In genomic region chr7:100466830-100467605, GRCh38 we compare ENCODE assay signal across 2 cellular contexts.
TF ChIP-seq lines count a peak whose summit lies in the region.

No MANE protein-coding gene starts in this region.

TF ChIP-seq in SK-N-SH, 30 proteins besides CTCF, POLR2A, EP300 and RAD21 (continued from another document):
- TF ChIP-seq MAX (IDR thresholded peaks at IDR 0.05; ENCODE audit: low read depth): no peak
- TF ChIP-seq FOXJ3 (CRISPR knock-in tag; IDR thresholded peaks at IDR 0.05): no peak
- TF ChIP-seq SMC3 (IDR thresholded peaks at IDR 0.05; ENCODE audit: low read depth, low read length): no peak
- no peak for TF ChIP-seq PBX3 (IDR thresholded peaks at IDR 0.05)
- no peak for TF ChIP-seq POLR2AphosphoS5 (IDR thresholded peaks at IDR 0.05; ENCODE audit: low read depth, low read length)
- no peak for TF ChIP-seq FOSL2 (IDR thresholded peaks at IDR 0.05; ENCODE audit: borderline replicate concordance, low read depth)
- TF ChIP-seq MXI1 (IDR thresholded peaks at IDR 0.05; ENCODE audit: low read depth, low read length): no peak
- no peak for TF ChIP-seq FOXM1 (IDR thresholded peaks at IDR 0.05; ENCODE audit: low read depth)
- TF ChIP-seq GABPA (IDR thresholded peaks at IDR 0.05; ENCODE audit: low read depth): no peak
- no peak for TF ChIP-seq NFIC (IDR thresholded peaks at IDR 0.05; ENCODE audit: borderline replicate concordance)
- no peak for TF ChIP-seq CHD2 (IDR thresholded peaks at IDR 0.05; ENCODE audit: low read length, partially characterized antibody)
- TF ChIP-seq REST (IDR thresholded peaks at IDR 0.05; ENCODE audit: low read depth, low read length): no peak
- TF ChIP-seq ZBTB33 (IDR thresholded peaks at IDR 0.05; ENCODE audit: borderline replicate concordance, low read depth): no peak
TF ChIP-seq in SK-N-SH: peak in this region for 0.

TF ChIP-seq in SK-N-SH treated with all-trans-retinoic acid at 6 μM for 48 hours, 23 proteins besides CTCF, POLR2A, EP300 and RAD21 (continued from another document):
- TF ChIP-seq ZNF8 (CRISPR knock-in tag; IDR thresholded peaks at IDR 0.05) (no peak), ZFP3 (CRISPR knock-in tag; IDR thresholded peaks at IDR 0.05) (no peak), PATZ1 (CRISPR knock-in tag; IDR thresholded peaks at IDR 0.05; ENCODE audit: borderline replicate concordance) (no peak)
